In genomic region chr11:3036419-3036818, GRCh38 we compare ENCODE assay signal across 13 cellular contexts. TPM values are rescaled to one million over a fixed set of nuclear protein-coding genes. Genes with fewer than 3 reads are reported as not detected.
DNase-seq lines count a peak whose midpoint lies in the region; ATAC-seq and TF ChIP-seq lines count a peak whose summit lies in the region.
"Had no signal": no experiment of that assay in that cellular context is flagged by ENCODE, and none has a peak within 500 bp of the region (broad histone marks: within the 10 kb centered on the region; RNA-seq: fewer than 3 reads in every experiment).

No MANE protein-coding gene starts in this region.

- H3K4me1 Mint-ChIP-seq in activated naive CD4-positive, alpha-beta T cell treated with anti-CD3 and anti-CD28 coated beads, Interleukin-2, amount 10 ng/mL, durations not matched to agents 7 days and 5 days = peaks cover 36% of the 10 kb centered on the region
- H3K4me1 Mint-ChIP-seq in stimulated activated memory B cell treated with anti-CD40 and anti-IgM and Interleukin-4, amounts not matched to agents 10 μg/mL and 1 μg/mL and 100 μg/mL, for 72 hours = peaks cover 41% of the 10 kb centered on the region
- peaks cover 12% of the 10 kb centered on the region for H3K4me1 Mint-ChIP-seq in CD8-positive, alpha-beta T cell (ENCODE audit: low read depth)

- POLR2A ChIA-PET in CD8-positive, alpha-beta T cell (lab: Charles Lee) = no interaction called here

- ATAC-seq in heart right ventricle (peak in 6 of 8 donors; percentile 37 to 68 (median 52)), mucosa of descending colon (no peak)
- peak; percentile 74 for ATAC-seq in stimulated activated memory B cell treated with anti-CD40 and anti-IgM and Interleukin-4, amounts not matched to agents 10 μg/mL and 1 μg/mL and 100 μg/mL, for 72 hours
- no peak for ATAC-seq in CD8-positive, alpha-beta T cell

- H3K27me3 Mint-ChIP-seq in activated naive CD4-positive, alpha-beta T cell treated with anti-CD3 and anti-CD28 coated beads, Interleukin-2, amount 10 ng/mL, durations not matched to agents 7 days and 5 days = no peaks in the 10 kb centered on the region
- no peaks in the 10 kb centered on the region for H3K27me3 Mint-ChIP-seq in stimulated activated memory B cell treated with anti-CD40 and anti-IgM and Interleukin-4, amounts not matched to agents 10 μg/mL and 1 μg/mL and 100 μg/mL, for 72 hours
- no peaks in the 10 kb centered on the region for H3K27me3 Mint-ChIP-seq in CD8-positive, alpha-beta T cell (ENCODE audit: low read depth)

- no peak overlapping the region for H3K4me3 Mint-ChIP-seq in activated naive CD4-positive, alpha-beta T cell treated with anti-CD3 and anti-CD28 coated beads, Interleukin-2, amount 10 ng/mL, durations not matched to agents 7 days and 5 days
- peak overlapping the region; percentile 19 for H3K4me3 Mint-ChIP-seq in stimulated activated memory B cell treated with anti-CD40 and anti-IgM and Interleukin-4, amounts not matched to agents 10 μg/mL and 1 μg/mL and 100 μg/mL, for 72 hours
- no peak overlapping the region for H3K4me3 Mint-ChIP-seq in CD8-positive, alpha-beta T cell

- H3K27ac ChIP-seq in heart right ventricle = peak overlapping the region in 3 of 10 donors; percentile 10 to 56 (median 43)
- no peak overlapping the region for H3K27ac ChIP-seq in CD8-positive, alpha-beta T cell (ENCODE audit: low read depth, low read length)
- H3K27ac ChIP-seq: WERI-Rb-1 had no signal

- WGBS in heart right ventricle, 2 donors = 64 to 72% methylated on average over 5 of the region's 5 CpGs

- peaks cover 0 to 31% (median 11%) of the 10 kb centered on the region in 9 donors for H3K4me1 ChIP-seq in heart right ventricle
- H3K4me1 ChIP-seq in CD8-positive, alpha-beta T cell (ENCODE audit: insufficient read depth, low read length) = peaks cover 6% of the 10 kb centered on the region
- no peaks in the 10 kb centered on the region for H3K4me1 ChIP-seq in mucosa of descending colon (ENCODE audit: low read depth)

- H3K9me3 ChIP-seq in heart right ventricle (no peaks in the 10 kb centered on the region), mucosa of descending colon (no peaks in the 10 kb centered on the region)
- no peaks in the 10 kb centered on the region for H3K9me3 ChIP-seq in CD8-positive, alpha-beta T cell (ENCODE audit: low read length)

- no peaks in the 10 kb centered on the region for H3K27me3 ChIP-seq in heart right ventricle
- H3K27me3 ChIP-seq in CD8-positive, alpha-beta T cell (ENCODE audit: insufficient read depth, low read length) = no peaks in the 10 kb centered on the region

- H3K9me3 Mint-ChIP-seq in activated naive CD4-positive, alpha-beta T cell treated with anti-CD3 and anti-CD28 coated beads, Interleukin-2, amount 10 ng/mL, durations not matched to agents 7 days and 5 days = no peaks in the 10 kb centered on the region
- no peaks in the 10 kb centered on the region for H3K9me3 Mint-ChIP-seq in stimulated activated memory B cell treated with anti-CD40 and anti-IgM and Interleukin-4, amounts not matched to agents 10 μg/mL and 1 μg/mL and 100 μg/mL, for 72 hours
- no peaks in the 10 kb centered on the region for H3K9me3 Mint-ChIP-seq in CD8-positive, alpha-beta T cell

- CTCF ChIA-PET in activated naive CD4-positive, alpha-beta T cell treated with anti-CD3 and anti-CD28 coated beads, Interleukin-2, amount 10 ng/mL, durations not matched to agents 7 days and 5 days (lab: Charles Lee) = interaction anchor here (1.2 to 5.5 kb wide), 6 partner anchors 13 to 106 kb away, joined by 3 to 59 read pairs (median 8); no protein-coding TSS in a partner anchor
- CTCF ChIA-PET in CD8-positive, alpha-beta T cell (lab: Charles Lee) = interaction anchor here (1.1 to 4.5 kb wide), 10 partner anchors 14 to 91 kb away, joined by 3 to 51 read pairs (median 5); no protein-coding TSS in a partner anchor

- DNase-seq in activated naive CD4-positive, alpha-beta T cell treated with anti-CD3 and anti-CD28 coated beads, Interleukin-2, amount 10 ng/mL, durations not matched to agents 7 days and 5 days = no peak
- DNase-seq in activated naive CD4-positive, alpha-beta T cell (lab: John Stamatoyannopoulos, UW) = no peak
- DNase-seq in NOMO-1 (lab: John Stamatoyannopoulos, UW; ENCODE audit: unreplicated experiment in 2 of 2) = peak; percentile 52 to 83
- no peak for DNase-seq in heart right ventricle
- DNase-seq in CD8-positive, alpha-beta T cell = no peak
- DNase-seq in DMS153 treated with DMSO at 0.1 percent for 48 hours (lab: John Stamatoyannopoulos, UW; ENCODE audit: unreplicated experiment) = no peak
- DNase-seq in mucosa of descending colon = no peak
- DNase-seq: activated T-cell treated with anti-CD3 and anti-CD28 coated beads, Interleukin-2, amount 50 U/mL, for 1 hour; cortex of kidney; NCI-H1694; SHP77; WERI-Rb-1 had no signal

- H3K36me3 ChIP-seq in heart right ventricle (peaks cover 0 to 97% (median 36%) of the 10 kb centered on the region in 9 donors), mucosa of descending colon (ENCODE audit: low read depth) (peaks cover 5% of the 10 kb centered on the region)
- peaks cover 27% of the 10 kb centered on the region for H3K36me3 ChIP-seq in CD8-positive, alpha-beta T cell (ENCODE audit: insufficient read depth, low read length)

- H3K4me3 ChIP-seq in heart right ventricle (no peak overlapping the region), mucosa of descending colon (no peak overlapping the region)
- no peak overlapping the region for H3K4me3 ChIP-seq in CD8-positive, alpha-beta T cell (ENCODE audit: low read depth, low read length)

- H3K27ac Mint-ChIP-seq in activated naive CD4-positive, alpha-beta T cell treated with anti-CD3 and anti-CD28 coated beads, Interleukin-2, amount 10 ng/mL, durations not matched to agents 7 days and 5 days = peak overlapping the region; percentile 28
- peak overlapping the region; percentile 83 for H3K27ac Mint-ChIP-seq in stimulated activated memory B cell treated with anti-CD40 and anti-IgM and Interleukin-4, amounts not matched to agents 10 μg/mL and 1 μg/mL and 100 μg/mL, for 72 hours
- no peak overlapping the region for H3K27ac Mint-ChIP-seq in CD8-positive, alpha-beta T cell

- TF ChIP-seq CTCF in heart right ventricle (IDR thresholded peaks at IDR 0.05) (no peak), mucosa of descending colon (IDR thresholded peaks at IDR 0.05) (no peak)
- TF ChIP-seq CTCF in CD8-positive, alpha-beta T cell (IDR thresholded peaks at IDR 0.05) = no peak

- H3K36me3 Mint-ChIP-seq in activated naive CD4-positive, alpha-beta T cell treated with anti-CD3 and anti-CD28 coated beads, Interleukin-2, amount 10 ng/mL, durations not matched to agents 7 days and 5 days = peaks cover 60% of the 10 kb centered on the region
- H3K36me3 Mint-ChIP-seq in stimulated activated memory B cell treated with anti-CD40 and anti-IgM and Interleukin-4, amounts not matched to agents 10 μg/mL and 1 μg/mL and 100 μg/mL, for 72 hours = peaks cover 59% of the 10 kb centered on the region
- H3K36me3 Mint-ChIP-seq in CD8-positive, alpha-beta T cell = peaks cover 88% of the 10 kb centered on the region

- intact Hi-C loops in heart right ventricle (cut with DNase I) = loop anchor here in 8 of 10 donors (2.0 to 10.0 kb wide), 5 partner anchors 54 to 181 kb away; partner anchors contain the start of gene MRGPRG (in 6 of the 8)
- intact Hi-C loops in CD8-positive, alpha-beta T cell (cut with DNase I, micrococcal nuclease) = loop anchor here (2.0 to 5.0 kb wide), 3 partner anchors 180 to 504 kb away; partner anchors contain the start of gene MRGPRG (in 1 of the 2)
- intact Hi-C loops in mucosa of descending colon (cut with DNase I, micrococcal nuclease) = loop anchor here (5.0 kb wide), 1 partner anchor 56 kb away; no protein-coding TSS in a partner anchor

RNA-seq across cellular contexts. Expression of gene CARS1, which starts 20.8 kb away (rescaled TPM):
- total RNA-seq in heart right ventricle = 10 to 100 TPM; 12.5 to 24.6 (median 15.9) TPM
- polyA plus RNA-seq in heart right ventricle = 10 to 100 TPM; 14.8 to 24.2 TPM
- 10 to 100 TPM; 34.2 to 34.7 TPM for total RNA-seq in CD8-positive, alpha-beta T cell
- total RNA-seq in mucosa of descending colon = 10 to 100 TPM; 40.9 to 61.0 (median 43.3) TPM

RNA-seq across cellular contexts. Expression of gene NAP1L4, which starts 44.3 kb away (rescaled TPM):
- 100 to 1,000 TPM; 167 to 233 (median 191) TPM for total RNA-seq in heart right ventricle
- 100 to 1,000 TPM in 1 of 2 donors, 10 to 100 TPM in 1; 98.5 to 102 TPM for polyA plus RNA-seq in heart right ventricle
- 100 to 1,000 TPM; 276 to 290 TPM for total RNA-seq in CD8-positive, alpha-beta T cell
- 100 to 1,000 TPM in 1 of 3 donors, 10 to 100 TPM in 2; 94.0 to 116 (median 99.8) TPM for total RNA-seq in mucosa of descending colon

Comparison
In these comparisons a context has a peak if more than half of its experiments do, and no peak if none do; other contexts are left out.
1. DNase-seq: peak in NOMO-1 (2 of 2); none in activated naive CD4-positive, alpha-beta T cell treated with anti-CD3 and anti-CD28 coated beads, Interleukin-2, amount 10 ng/mL, durations not matched to agents 7 days and 5 days (single experiment), activated naive CD4-positive, alpha-beta T cell (0 of 4), heart right ventricle (0 of 2), CD8-positive, alpha-beta T cell (0 of 7), DMS153 treated with DMSO at 0.1 percent for 48 hours (single experiment) and mucosa of descending colon (0 of 3).
2. ATAC-seq: peak in heart right ventricle (6 of 8) and stimulated activated memory B cell treated with anti-CD40 and anti-IgM and Interleukin-4, amounts not matched to agents 10 μg/mL and 1 μg/mL and 100 μg/mL, for 72 hours (single experiment); none in CD8-positive, alpha-beta T cell (single experiment) and mucosa of descending colon (single experiment).